7 cellular contexts compared by ENCODE assay signal in genomic region chr10:215444-215843, GRCh38.
"Had no signal": no experiment of that assay in that cellular context is flagged by ENCODE, and none has a peak within 500 bp of the region (broad histone marks: within the 10 kb centered on the region; RNA-seq: fewer than 3 reads in every experiment).

No MANE protein-coding gene starts in this region.

- ATAC-seq: K562 had no signal

- H3K27ac ChIP-seq: HL-60, KMS-11 had no signal

- FAIRE-seq: HTR-8/SVneo, K562 had no signal

- H3K9ac ChIP-seq: KMS-11 had no signal

- DNase-seq: IMR-90, KBM-7, KG1 had no signal

- H3K4me3 ChIP-seq: K562 had no signal

- H3K4me2 ChIP-seq: KMS-11 had no signal
